10 cellular contexts compared by ENCODE assay signal in genomic region chr4:118834070-118834469, GRCh38. TPM values are rescaled to one million over a fixed set of nuclear protein-coding genes. Genes with fewer than 3 reads are reported as not detected.
DNase-seq lines count a peak whose midpoint lies in the region; ATAC-seq and TF ChIP-seq lines count a peak whose summit lies in the region.
"Had no signal": no experiment of that assay in that cellular context is flagged by ENCODE, and none has a peak within 500 bp of the region (broad histone marks: within the 10 kb centered on the region; RNA-seq: fewer than 3 reads in every experiment).

No MANE protein-coding gene starts in this region.

- peak overlapping the region; percentile 35 for H2BK5ac ChIP-seq in IMR-90 (ENCODE audit: low read depth, low read length, poor library complexity, severe bottlenecking)

- H3K9me3 ChIP-seq in CD8-positive, alpha-beta T cell (ENCODE audit: low read length), result no peaks in the 10 kb centered on the region
- no peaks in the 10 kb centered on the region for H3K9me3 ChIP-seq in IMR-90 (ENCODE audit: control insufficient read depth, insufficient read depth, low read length)

- H3K56ac ChIP-seq in IMR-90 (ENCODE audit: extremely low read depth, insufficient read depth, low read length), result no peak overlapping the region

- H3K27ac ChIP-seq in CD8-positive, alpha-beta T cell (ENCODE audit: low read depth, low read length), result no peak overlapping the region
- H3K27ac ChIP-seq in IMR-90 (ENCODE audit: insufficient read depth, low read length), result no peak overlapping the region
- H3K27ac ChIP-seq in brain microvascular endothelial cell, result peak overlapping the region; percentile 97

- H3K4me1 ChIP-seq in CD8-positive, alpha-beta T cell (ENCODE audit: insufficient read depth, low read length), result peaks cover 6% of the 10 kb centered on the region
- H3K4me1 ChIP-seq in IMR-90 (ENCODE audit: control insufficient read depth, insufficient read depth, low read length), result peaks cover 6% of the 10 kb centered on the region

- intact Hi-C loops in CD8-positive, alpha-beta T cell (cut with DNase I, micrococcal nuclease), result loop anchor here (10.0 kb wide), 5 partner anchors 149 to 791 kb away; partner anchors contain the start of genes METTL14 (in 1 of the 2), PDE5A (in 1 of the 2) and USP53 (in 1 of the 2)
- intact Hi-C loops in IMR-90 (cut with micrococcal nuclease), result loop anchor here (2.0 kb wide), 2 partner anchors 55 to 135 kb away; partner anchors contain the start of gene SYNPO2

- no peak overlapping the region for H4K91ac ChIP-seq in IMR-90 (ENCODE audit: insufficient read depth, low read depth, low read length)

- BruUV-seq in IMR-90 (replicated peaks; lab: Mats Ljungman, UMichigan), result no TSS peak

- no peak overlapping the region for H2BK20ac ChIP-seq in IMR-90 (ENCODE audit: low read depth, low read length)

- peaks cover 55% of the 10 kb centered on the region for H4K20me1 ChIP-seq in IMR-90 (ENCODE audit: insufficient read depth, low read length)

- no peaks in the 10 kb centered on the region for H3K27me3 Mint-ChIP-seq in CD8-positive, alpha-beta T cell (ENCODE audit: low read depth)
- peaks cover 0 to 2% (median 0%) of the 10 kb centered on the region in 5 donors for H3K27me3 Mint-ChIP-seq in naive thymus-derived CD8-positive, alpha-beta T cell
- H3K27me3 Mint-ChIP-seq: activated B cell treated with CpG ODN at 0.5 μM for 24 hours had no signal

- no peak for ATAC-seq in CD8-positive, alpha-beta T cell
- no peak for ATAC-seq in IMR-90 (ENCODE audit: low read depth)
- no peak for ATAC-seq in naive thymus-derived CD8-positive, alpha-beta T cell
- no peak for ATAC-seq in HG02970 (IDR thresholded peaks at IDR 0.05; ENCODE audit: low FRiP score, unreplicated experiment)
- ATAC-seq in HG02852 (IDR thresholded peaks at IDR 0.05; ENCODE audit: unreplicated experiment), result no peak

- H2AFZ ChIP-seq in IMR-90 (replicated peaks; ENCODE audit: low read length, poor library complexity), result no peak overlapping the region

- CTCF ChIA-PET in CD8-positive, alpha-beta T cell (lab: Charles Lee), result interaction anchor here (0.9 kb wide), 1 partner anchor 55 kb away, joined by 3 read pairs; no protein-coding TSS in a partner anchor
- CTCF ChIA-PET in IMR-90 (lab: Yijun Ruan, JAX), result no interaction called here

- H3K79me1 ChIP-seq in IMR-90 (ENCODE audit: low read depth in 1 of 2, low read length in 2 of 2), result peaks cover 0 to 38% of the 10 kb centered on the region in 2 experiments; a peak in 2 of 4 replicates

- DNase-seq in CD8-positive, alpha-beta T cell, result no peak
- DNase-seq in IMR-90 (no peak), brain microvascular endothelial cell (no peak), NCI-H1048 (lab: John Stamatoyannopoulos, UW) (no peak), medulla oblongata (ENCODE audit: extremely low spot score) (no peak)
- DNase-seq in naive thymus-derived CD8-positive, alpha-beta T cell, result no peak
- DNase-seq: activated B cell treated with CpG ODN at 0.5 μM for 24 hours, NCI-H1930 had no signal

- no peaks in the 10 kb centered on the region for H3K27me3 ChIP-seq in CD8-positive, alpha-beta T cell (ENCODE audit: insufficient read depth, low read length)
- no peaks in the 10 kb centered on the region for H3K27me3 ChIP-seq in IMR-90 (ENCODE audit: control insufficient read depth, insufficient read depth, low read length)
- H3K27me3 ChIP-seq in brain microvascular endothelial cell (replicated peaks), result no peaks in the 10 kb centered on the region

- peak overlapping the region; percentile 8; the same call in 1 of the 2 replicates for H3K14ac ChIP-seq in IMR-90 (replicated peaks; ENCODE audit: low read depth, low read length)

- H2AK5ac ChIP-seq in IMR-90 (ENCODE audit: low read depth, low read length), result no peak overlapping the region

- no CpG with 5 or more reads among the region's 4 CpGs for WGBS in IMR-90 (ENCODE audit: extremely low coverage in 2 of 2, insufficient read length in 1 of 2), 2 experiments

- no peak overlapping the region for H2AK9ac ChIP-seq in IMR-90 (replicated peaks; ENCODE audit: low read depth, low read length, poor library complexity)

- in situ Hi-C loops in IMR-90 (cut with MboI; ENCODE audit: low sequenced_read_pairs), result no loop called here
- in situ Hi-C loops in brain microvascular endothelial cell (cut with HindIII; ENCODE audit: low pct_ligation_motif_present, low sequenced_read_pairs), result no loop called here

- H2BK120ac ChIP-seq in IMR-90 (ENCODE audit: low read depth, low read length), result no peak overlapping the region

- TF ChIP-seq CTCF in CD8-positive, alpha-beta T cell (IDR thresholded peaks at IDR 0.05), result no peak
- TF ChIP-seq CTCF in IMR-90 (conservative IDR thresholded peaks at IDR 0.05; ENCODE audit: low read depth, low read length) (no peak), brain microvascular endothelial cell (IDR thresholded peaks at IDR 0.05; ENCODE audit: low read depth, low read length, missing control alignments) (no peak)

- no peak overlapping the region for H3K9ac ChIP-seq in IMR-90 (ENCODE audit: low read depth, low read length)

- no peak overlapping the region for H3K4me3 ChIP-seq in CD8-positive, alpha-beta T cell (ENCODE audit: low read depth, low read length)
- peak overlapping the region; percentile 28 for H3K4me3 ChIP-seq in IMR-90 (ENCODE audit: insufficient read depth, low read depth, low read length)
- peak overlapping the region; percentile 92 for H3K4me3 ChIP-seq in brain microvascular endothelial cell (ENCODE audit: low read depth, low read length)

- dilution Hi-C loops in IMR-90 (cut with HindIII; ENCODE audit: low sequenced_read_pairs, unreplicated experiment), result no loop called here

- peaks cover 37% of the 10 kb centered on the region for H3K36me3 Mint-ChIP-seq in CD8-positive, alpha-beta T cell
- H3K36me3 Mint-ChIP-seq in naive thymus-derived CD8-positive, alpha-beta T cell, result peaks cover 4 to 23% (median 14%) of the 10 kb centered on the region in 3 donors

- peak overlapping the region; percentile 4; the same call in 1 of the 2 replicates for H3K23ac ChIP-seq in IMR-90 (ENCODE audit: low read depth, low read length)

- H3K4ac ChIP-seq in IMR-90 (ENCODE audit: low read depth, low read length), result no peak overlapping the region

- H3K4me1 Mint-ChIP-seq in CD8-positive, alpha-beta T cell (ENCODE audit: low read depth), result peaks cover 27% of the 10 kb centered on the region
- H3K4me1 Mint-ChIP-seq in naive thymus-derived CD8-positive, alpha-beta T cell, result peaks cover 8 to 31% (median 21%) of the 10 kb centered on the region in 4 donors

- H3K18ac ChIP-seq in IMR-90 (ENCODE audit: low read depth, low read length), result no peak overlapping the region

- peaks cover 9% of the 10 kb centered on the region for H3K9me1 ChIP-seq in IMR-90 (ENCODE audit: insufficient read depth, low read length)

- no peak overlapping the region for H2BK15ac ChIP-seq in IMR-90 (ENCODE audit: low read depth, low read length)

- H3K9me3 Mint-ChIP-seq in CD8-positive, alpha-beta T cell, result no peaks in the 10 kb centered on the region
- H3K9me3 Mint-ChIP-seq in naive thymus-derived CD8-positive, alpha-beta T cell, result no peaks in the 10 kb centered on the region
- H3K9me3 Mint-ChIP-seq: activated B cell treated with CpG ODN at 0.5 μM for 24 hours had no signal

- H4K5ac ChIP-seq in IMR-90 (ENCODE audit: low read depth, low read length), result no peak overlapping the region

- no peaks in the 10 kb centered on the region for H3K36me3 ChIP-seq in CD8-positive, alpha-beta T cell (ENCODE audit: insufficient read depth, low read length)
- H3K36me3 ChIP-seq in IMR-90 (ENCODE audit: control insufficient read depth, insufficient read depth, low read length) (peaks cover 28% of the 10 kb centered on the region), brain microvascular endothelial cell (replicated peaks) (peaks cover 45% of the 10 kb centered on the region)

- TF ChIP-seq POLR2A in IMR-90 (IDR thresholded peaks at IDR 0.05; ENCODE audit: low read depth, low read length), result no peak; the same call in 1 of the 2 replicates

- H4K8ac ChIP-seq in IMR-90 (ENCODE audit: low read depth in 2 of 2, low read length in 2 of 2), result no peak overlapping the region

- H3K4me2 ChIP-seq in IMR-90 (ENCODE audit: low read depth, low read length), result peak overlapping the region; percentile 92

- POLR2A ChIA-PET in CD8-positive, alpha-beta T cell (lab: Charles Lee), result interaction anchor here (2.0 kb wide), 1 partner anchor 9 kb away, joined by 6 read pairs; no protein-coding TSS in a partner anchor
- POLR2A ChIA-PET in IMR-90 (lab: Charles Lee; ENCODE audit: unreplicated experiment), result interaction anchor here (1.2 kb wide), 1 partner anchor 17 kb away, joined by 6 read pairs; no protein-coding TSS in a partner anchor
- POLR2A ChIA-PET in naive thymus-derived CD8-positive, alpha-beta T cell (lab: Charles Lee), result no interaction called here

- H3K4me3 Mint-ChIP-seq in CD8-positive, alpha-beta T cell, result peak overlapping the region; percentile 2
- H3K4me3 Mint-ChIP-seq in naive thymus-derived CD8-positive, alpha-beta T cell, result peak overlapping the region in 6 of 10 donors; percentile 4 to 56 (median 26)

- TF ChIP-seq RAD21 in IMR-90 (IDR thresholded peaks at IDR 0.05; ENCODE audit: low read length), result no peak

- no peak overlapping the region for H3K27ac Mint-ChIP-seq in CD8-positive, alpha-beta T cell
- no peak overlapping the region for H3K27ac Mint-ChIP-seq in naive thymus-derived CD8-positive, alpha-beta T cell

TF ChIP-seq in IMR-90, 13 proteins besides CTCF, POLR2A, EP300 and RAD21:
- TF ChIP-seq CEBPB (IDR thresholded peaks at IDR 0.05; ENCODE audit: low read depth, low read length) (no peak), FOS (IDR thresholded peaks at IDR 0.05; ENCODE audit: low read depth, low read length) (peak; percentile 17; the same call in 1 of the 2 replicates), MAZ (IDR thresholded peaks at IDR 0.05; ENCODE audit: borderline replicate concordance, low read depth, low read length) (no peak), MXI1 (IDR thresholded peaks at IDR 0.05; ENCODE audit: borderline replicate concordance, low read depth, low read length) (no peak)

RNA-seq across cellular contexts. Expression of gene SEC24D, which starts 1.9 kb away (rescaled TPM):
- total RNA-seq in CD8-positive, alpha-beta T cell, result 10 to 100 TPM; 16.7 to 17.2 TPM
- total RNA-seq in IMR-90 (2012; rRNA removed), result 93.2 and 98.9 TPM in 2 replicates
- 86.0 and 111 TPM in 2 replicates for polyA plus RNA-seq in IMR-90 (2012; rRNA removed)
- polyA plus RNA-seq in IMR-90 (2012; cell fraction: cytosol; rRNA removed), result 45.5 and 78.9 TPM in 2 replicates
- polyA plus RNA-seq in IMR-90 (2012; cell fraction: nucleus; rRNA removed; ENCODE audit: low replicate concordance), result 130 and 134 TPM in 2 replicates
- total RNA-seq in naive thymus-derived CD8-positive, alpha-beta T cell, result 10 to 100 TPM; 14.3 to 19.8 TPM
- 1 to 10 TPM; 7.2 to 9.8 (median 8.0) TPM for polyA plus RNA-seq in naive thymus-derived CD8-positive, alpha-beta T cell

RNA-seq across cellular contexts. Expression of gene SYNPO2, which starts 54.6 kb away (rescaled TPM):
- total RNA-seq in CD8-positive, alpha-beta T cell, result under 1 TPM; 0.24 to 0.25 TPM
- total RNA-seq in IMR-90 (2012; rRNA removed), result 1.7 and 1.8 TPM in 2 replicates
- 0.89 and 0.99 TPM in 2 replicates for polyA plus RNA-seq in IMR-90 (2012; rRNA removed)
- 0.35 and 0.53 TPM in 2 replicates for polyA plus RNA-seq in IMR-90 (2012; cell fraction: cytosol; rRNA removed)
- polyA plus RNA-seq in IMR-90 (2012; cell fraction: nucleus; rRNA removed; ENCODE audit: low replicate concordance), result 0.58 and 1.6 TPM in 2 replicates
- total RNA-seq in naive thymus-derived CD8-positive, alpha-beta T cell, result 1 to 10 TPM in 1 of 2 experiments, under 1 TPM in 1; 0.99 to 1.0 TPM
- under 1 TPM in 2 of 3 donors, not detected in 1; 0.15 to 0.31 TPM for polyA plus RNA-seq in naive thymus-derived CD8-positive, alpha-beta T cell
